In the genomic region with DNA sequence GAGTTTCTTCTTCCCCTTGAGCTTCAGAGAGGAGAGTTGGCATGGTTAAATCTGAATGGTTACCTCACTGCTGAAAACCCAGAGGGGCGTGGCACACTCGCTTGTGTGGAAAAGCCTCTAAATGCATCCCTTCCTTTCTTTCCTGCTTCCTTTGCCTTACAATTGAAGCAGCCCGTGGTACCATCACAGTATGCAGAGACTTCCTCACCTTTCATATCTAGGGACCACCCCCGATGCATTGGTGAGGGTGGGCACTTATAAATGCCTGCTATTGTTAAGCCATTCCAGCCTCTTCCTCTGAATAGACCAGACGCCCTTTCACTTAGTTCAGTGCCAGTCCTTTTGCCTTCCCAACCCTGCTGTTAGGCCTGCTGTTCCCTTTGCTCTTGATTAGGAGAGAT, we compare ENCODE assay signal across 1 cellular context.
TF ChIP-seq lines count a peak whose summit lies in the region.

No MANE protein-coding gene starts in this region.

TF ChIP-seq in H1, 55 proteins besides CTCF, POLR2A, EP300 and RAD21:
- TF ChIP-seq HDAC2 (IDR thresholded peaks at IDR 0.05; ENCODE audit: borderline replicate concordance in 1 of 2, low read depth in 2 of 2, low read length in 2 of 2) (0 out of 4 replicates have a peak, but pooled peaks of 1 of the 2 experiments have one; percentile 54), POLR2AphosphoS5 (IDR thresholded peaks at IDR 0.05; ENCODE audit: low read depth, low read length) (no peak)
